ENCODE assay signal across 1 cellular context in genomic region chr9:121956808-121957207, GRCh38.
TF ChIP-seq lines count a peak whose summit lies in the region.

No MANE protein-coding gene starts in this region.

TF ChIP-seq in SK-N-SH, 30 proteins besides CTCF, POLR2A, EP300 and RAD21 (continued from another document):
- TF ChIP-seq EZH2phosphoT487 (IDR thresholded peaks at IDR 0.05; ENCODE audit: borderline replicate concordance, low read depth) (no peak), YY1 (IDR thresholded peaks at IDR 0.05; ENCODE audit: low read depth) (no peak)
